8 cellular contexts compared by ENCODE assay signal in genomic region chr16:58025351-58026138, GRCh38. TPM values are rescaled to one million over a fixed set of nuclear protein-coding genes. Genes with fewer than 3 reads are reported as not detected.
DNase-seq lines count a peak whose midpoint lies in the region; ATAC-seq and TF ChIP-seq lines count a peak whose summit lies in the region.

TSS of gene MMP15 (plus strand) at chr16:58025754. CDS start at chr16:58026351, 597 bp downstream.

- intact Hi-C loops in Panc1 (cut with micrococcal nuclease; ENCODE audit: unreplicated experiment): loop anchor here (2.0 kb wide), 1 partner anchor 103 kb away; the partner anchor contains the start of gene CFAP20

- peaks cover 7% of the 10 kb centered on the region for H4K20me1 ChIP-seq in neural cell (ENCODE audit: insufficient read depth)

- peak within 1 kb of the TSS; percentile 75 for H3K9ac ChIP-seq in neural cell (ENCODE audit: low read length)
- peak within 1 kb of the TSS; percentile 52 to 55 for H3K9ac ChIP-seq in stomach smooth muscle (ENCODE audit: low read length in 2 of 2)

- no TSS peak for BruUV-seq in Panc1 (replicated peaks; lab: Mats Ljungman, UMichigan)

- H3K4me2 ChIP-seq in neural cell (ENCODE audit: low read length): peak within 1 kb of the TSS; percentile 80

- TF ChIP-seq CTCF in Panc1 (IDR thresholded peaks at IDR 0.05): no peak
- no peak for TF ChIP-seq CTCF in foreskin keratinocyte (conservative IDR thresholded peaks at IDR 0.05)
- TF ChIP-seq CTCF in neural cell (IDR thresholded peaks at IDR 0.05; ENCODE audit: poor library complexity, severe bottlenecking): no peak

- H3K9me2 ChIP-seq in neural cell (ENCODE audit: insufficient read depth, low read length): no peaks in the 10 kb centered on the region

- peak; percentile 28 for TF ChIP-seq RAD21 in neural cell (conservative IDR thresholded peaks at IDR 0.05)

- H3K4me1 ChIP-seq in Panc1 (ENCODE audit: control insufficient read depth, insufficient read depth, low read length): peaks cover 10% of the 10 kb centered on the region; the same call in 1 of the 2 replicates
- peaks cover 11% of the 10 kb centered on the region for H3K4me1 ChIP-seq in foreskin keratinocyte
- peaks cover 61% of the 10 kb centered on the region for H3K4me1 ChIP-seq in stomach smooth muscle (ENCODE audit: control insufficient read depth, insufficient read depth, low read length)

- H3K27ac ChIP-seq in Panc1 (ENCODE audit: low read length) (peak within 1 kb of the TSS; percentile 48; the same call in 1 of the 2 replicates), foreskin keratinocyte (no peak within 1 kb of the TSS), neural cell (ENCODE audit: low read length) (peak within 1 kb of the TSS; percentile 34), stomach smooth muscle (ENCODE audit: low read length) (peak within 1 kb of the TSS; percentile 60)

- H2AFZ ChIP-seq in neural cell (ENCODE audit: low read depth, low read length): peak within 1 kb of the TSS; percentile 21

- H3K4me3 ChIP-seq in Panc1 (ENCODE audit: low read depth in 2 of 2, low read length in 2 of 2) (peak within 1 kb of the TSS; percentile 53 to 62), neural cell (ENCODE audit: low read length) (peak within 1 kb of the TSS; percentile 96), stomach smooth muscle (ENCODE audit: low read length in 2 of 2) (peak within 1 kb of the TSS; percentile 75 to 79)

- H3K36me3 ChIP-seq in Panc1 (ENCODE audit: control insufficient read depth, insufficient read depth, low read length) (no peaks in the 10 kb centered on the region; the same call in 1 of the 2 replicates), neural cell (ENCODE audit: insufficient read depth, low read length) (no peaks in the 10 kb centered on the region), stomach smooth muscle (ENCODE audit: control insufficient read depth in 2 of 2, insufficient read depth in 2 of 2, low read length in 2 of 2) (no peaks in the 10 kb centered on the region)

- in situ Hi-C loops in Panc1 (cut with HindIII; ENCODE audit: low pct_unique_long_range_greater_than_20kb, low sequenced_read_pairs): no loop called here

- H3K9me3 ChIP-seq in Panc1 (ENCODE audit: control insufficient read depth, insufficient read depth, low read depth, low read length): no peaks in the 10 kb centered on the region
- no peaks in the 10 kb centered on the region for H3K9me3 ChIP-seq in neural cell (ENCODE audit: low read length)
- no peaks in the 10 kb centered on the region for H3K9me3 ChIP-seq in stomach smooth muscle (ENCODE audit: control insufficient read depth in 2 of 2, low read length in 2 of 2)

- CTCF ChIA-PET in Panc1 (lab: Charles Lee): no interaction called here

- DNase-seq in 8988T (peak; percentile 91), HK-2 (ENCODE audit: unreplicated experiment) (peak; percentile 68), Panc1 (ENCODE audit: low read depth, low spot score) (no peak), foreskin keratinocyte (peak; percentile 36 to 69)
- DNase-seq in activated effector memory CD4-positive, alpha-beta T cell treated with Interleukin-2 at 50 U/mL for 16 hours: peak; percentile 49

- H3K27me3 ChIP-seq in Panc1 (ENCODE audit: control insufficient read depth, insufficient read depth, low read length) (no peaks in the 10 kb centered on the region), foreskin keratinocyte (peaks cover 10% of the 10 kb centered on the region), neural cell (ENCODE audit: insufficient read depth, low read depth, low read length) (no peaks in the 10 kb centered on the region), stomach smooth muscle (ENCODE audit: control insufficient read depth in 1 of 2, insufficient read depth in 2 of 2, low read length in 2 of 2) (no peaks in the 10 kb centered on the region)

- ATAC-seq in GM18502 (IDR thresholded peaks at IDR 0.05; ENCODE audit: poor library complexity, unreplicated experiment): peak; percentile 71
- peak; percentile 79 for ATAC-seq in Panc1
- ATAC-seq in foreskin keratinocyte: peak; percentile 57

- H3F3A ChIP-seq in neural cell (ENCODE audit: insufficient read depth, low read length, poor library complexity, severe bottlenecking): no peaks in the 10 kb centered on the region

- H3K79me2 ChIP-seq in neural cell (replicated peaks; ENCODE audit: insufficient read depth, low read length): peaks cover 8% of the 10 kb centered on the region

- TF ChIP-seq EP300 in neural cell (conservative IDR thresholded peaks at IDR 0.05; ENCODE audit: poor library complexity, severe bottlenecking): peak; percentile 42

- POLR2A ChIA-PET in Panc1 (lab: Charles Lee): interaction anchor here (0.7 to 1.2 kb wide), 3 partner anchors 104 to 135 kb away, joined by 4 to 14 read pairs (median 8); partner anchors contain the start of gene CFAP20

TF ChIP-seq in neural cell, 6 proteins besides CTCF, POLR2A, EP300 and RAD21:
- TF ChIP-seq TAF1 (IDR thresholded peaks at IDR 0.05; ENCODE audit: low read depth) (no peak), REST (IDR thresholded peaks at IDR 0.05; ENCODE audit: borderline replicate concordance) (no peak), EZH2 (IDR thresholded peaks at IDR 0.05; ENCODE audit: borderline replicate concordance, insufficient read depth, low read length, poor library complexity, severe bottlenecking) (no peak), SMC3 (conservative IDR thresholded peaks at IDR 0.05; ENCODE audit: poor library complexity) (peak; percentile 48), POLR2AphosphoS5 (IDR thresholded peaks at IDR 0.05) (peak; percentile 77), MXI1 (conservative IDR thresholded peaks at IDR 0.05; ENCODE audit: poor library complexity, severe bottlenecking) (peak; percentile 47)

RNA-seq across cellular contexts. Expression of gene MMP15, which starts in this region (rescaled TPM):
- total RNA-seq in Panc1 (2021; ENCODE audit: unreplicated experiment): 10.9 TPM
- polyA plus RNA-seq in Panc1 (2012; ENCODE audit: insufficient read length): 14.9 TPM
- 7.7 and 8.4 TPM in 2 replicates for total RNA-seq in foreskin keratinocyte
- polyA plus RNA-seq in foreskin keratinocyte: 7.3 and 7.4 TPM in 2 replicates
- 18.5 and 18.7 TPM in 2 replicates for polyA plus RNA-seq in neural cell
- polyA minus RNA-seq in neural cell: 31.1 and 36.5 TPM in 2 replicates
